In the genomic region with DNA sequence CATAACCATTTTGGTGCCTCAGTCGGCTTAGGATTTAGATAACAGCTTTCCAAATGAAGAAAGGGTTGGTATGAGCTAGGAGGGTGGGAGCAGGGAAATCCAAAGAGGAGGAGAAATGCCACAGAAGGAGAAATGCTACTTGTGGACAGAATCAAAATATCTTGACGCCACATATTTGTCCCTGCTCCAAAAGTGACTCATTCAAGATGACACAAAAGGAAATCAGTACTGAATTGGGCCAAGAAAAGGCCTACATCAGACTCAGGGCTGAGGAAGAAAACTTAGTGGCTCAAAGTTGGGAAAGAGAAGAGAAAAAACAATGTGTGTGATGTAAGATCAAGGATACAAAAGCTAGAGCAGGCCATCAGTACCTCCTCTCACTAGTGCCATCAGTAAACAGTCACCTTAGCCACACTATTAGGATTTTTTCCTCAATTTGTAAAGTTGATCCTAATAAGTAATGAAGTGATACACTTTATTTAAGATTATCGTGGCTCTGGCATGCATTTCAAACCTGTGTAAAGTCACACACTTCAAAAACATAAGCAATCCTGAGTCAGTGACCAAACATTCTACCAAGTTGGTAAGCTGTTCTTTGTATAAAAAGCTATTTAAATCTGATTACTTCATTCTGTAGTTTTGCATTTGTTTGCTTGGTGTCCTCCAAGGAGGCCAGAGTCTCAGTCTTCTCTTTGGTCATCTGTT, we compare ENCODE assay signal across 2 cellular contexts.
TF ChIP-seq lines count a peak whose summit lies in the region.

No MANE protein-coding gene starts in this region.

TF ChIP-seq in liver, 16 proteins besides CTCF, POLR2A, EP300 and RAD21:
- TF ChIP-seq ATF3 (IDR thresholded peaks at IDR 0.05), result no peak
- no peak for TF ChIP-seq MAX (IDR thresholded peaks at IDR 0.05)
- TF ChIP-seq JUND (IDR thresholded peaks at IDR 0.05), result peak; percentile 58 to 74
- no peak for TF ChIP-seq NR2F2 (IDR thresholded peaks at IDR 0.05)
- TF ChIP-seq YY1 (IDR thresholded peaks at IDR 0.05), result no peak

TF ChIP-seq in HepG2, 621 proteins besides CTCF, POLR2A, EP300 and RAD21:
- TF ChIP-seq ZNF788 (CRISPR knock-in tag; IDR thresholded peaks at IDR 0.05; ENCODE audit: borderline replicate concordance), result no peak
- no peak for TF ChIP-seq ZSCAN30 (CRISPR knock-in tag; IDR thresholded peaks at IDR 0.05)
- no peak for TF ChIP-seq ZFP36L1 (CRISPR knock-in tag; IDR thresholded peaks at IDR 0.05)
- no peak for TF ChIP-seq ZIK1 (CRISPR knock-in tag; IDR thresholded peaks at IDR 0.05; ENCODE audit: borderline replicate concordance, low read depth)
- TF ChIP-seq DMAP1 (CRISPR knock-in tag; IDR thresholded peaks at IDR 0.05), result no peak
- no peak for TF ChIP-seq KDM3A (CRISPR knock-in tag; IDR thresholded peaks at IDR 0.05; ENCODE audit: low read depth)
- TF ChIP-seq FOXM1 (CRISPR knock-in tag; IDR thresholded peaks at IDR 0.05), result no peak
- TF ChIP-seq THAP7 (CRISPR knock-in tag; IDR thresholded peaks at IDR 0.05), result no peak
- no peak for TF ChIP-seq ZMYM4 (CRISPR knock-in tag; IDR thresholded peaks at IDR 0.05)
- no peak for TF ChIP-seq NAIF1 (CRISPR knock-in tag; IDR thresholded peaks at IDR 0.05; ENCODE audit: borderline replicate concordance)
- TF ChIP-seq RFXAP (CRISPR knock-in tag; IDR thresholded peaks at IDR 0.05; ENCODE audit: borderline replicate concordance), result no peak
- no peak for TF ChIP-seq MNT (IDR thresholded peaks at IDR 0.05)
- TF ChIP-seq RBM22 (optimal IDR thresholded peaks at IDR 0.05; ENCODE audit: low read length), result no peak
- no peak for TF ChIP-seq CREB1 (IDR thresholded peaks at IDR 0.05)
- TF ChIP-seq CREB1 (CRISPR knock-in tag; IDR thresholded peaks at IDR 0.05), result no peak
- no peak for TF ChIP-seq ZNF101 (CRISPR knock-in tag; IDR thresholded peaks at IDR 0.05; ENCODE audit: borderline replicate concordance, low read depth)
- TF ChIP-seq MLLT10 (CRISPR knock-in tag; IDR thresholded peaks at IDR 0.05), result no peak
- no peak for TF ChIP-seq ZNF770 (CRISPR knock-in tag; IDR thresholded peaks at IDR 0.05)
- TF ChIP-seq, protein P1, sequence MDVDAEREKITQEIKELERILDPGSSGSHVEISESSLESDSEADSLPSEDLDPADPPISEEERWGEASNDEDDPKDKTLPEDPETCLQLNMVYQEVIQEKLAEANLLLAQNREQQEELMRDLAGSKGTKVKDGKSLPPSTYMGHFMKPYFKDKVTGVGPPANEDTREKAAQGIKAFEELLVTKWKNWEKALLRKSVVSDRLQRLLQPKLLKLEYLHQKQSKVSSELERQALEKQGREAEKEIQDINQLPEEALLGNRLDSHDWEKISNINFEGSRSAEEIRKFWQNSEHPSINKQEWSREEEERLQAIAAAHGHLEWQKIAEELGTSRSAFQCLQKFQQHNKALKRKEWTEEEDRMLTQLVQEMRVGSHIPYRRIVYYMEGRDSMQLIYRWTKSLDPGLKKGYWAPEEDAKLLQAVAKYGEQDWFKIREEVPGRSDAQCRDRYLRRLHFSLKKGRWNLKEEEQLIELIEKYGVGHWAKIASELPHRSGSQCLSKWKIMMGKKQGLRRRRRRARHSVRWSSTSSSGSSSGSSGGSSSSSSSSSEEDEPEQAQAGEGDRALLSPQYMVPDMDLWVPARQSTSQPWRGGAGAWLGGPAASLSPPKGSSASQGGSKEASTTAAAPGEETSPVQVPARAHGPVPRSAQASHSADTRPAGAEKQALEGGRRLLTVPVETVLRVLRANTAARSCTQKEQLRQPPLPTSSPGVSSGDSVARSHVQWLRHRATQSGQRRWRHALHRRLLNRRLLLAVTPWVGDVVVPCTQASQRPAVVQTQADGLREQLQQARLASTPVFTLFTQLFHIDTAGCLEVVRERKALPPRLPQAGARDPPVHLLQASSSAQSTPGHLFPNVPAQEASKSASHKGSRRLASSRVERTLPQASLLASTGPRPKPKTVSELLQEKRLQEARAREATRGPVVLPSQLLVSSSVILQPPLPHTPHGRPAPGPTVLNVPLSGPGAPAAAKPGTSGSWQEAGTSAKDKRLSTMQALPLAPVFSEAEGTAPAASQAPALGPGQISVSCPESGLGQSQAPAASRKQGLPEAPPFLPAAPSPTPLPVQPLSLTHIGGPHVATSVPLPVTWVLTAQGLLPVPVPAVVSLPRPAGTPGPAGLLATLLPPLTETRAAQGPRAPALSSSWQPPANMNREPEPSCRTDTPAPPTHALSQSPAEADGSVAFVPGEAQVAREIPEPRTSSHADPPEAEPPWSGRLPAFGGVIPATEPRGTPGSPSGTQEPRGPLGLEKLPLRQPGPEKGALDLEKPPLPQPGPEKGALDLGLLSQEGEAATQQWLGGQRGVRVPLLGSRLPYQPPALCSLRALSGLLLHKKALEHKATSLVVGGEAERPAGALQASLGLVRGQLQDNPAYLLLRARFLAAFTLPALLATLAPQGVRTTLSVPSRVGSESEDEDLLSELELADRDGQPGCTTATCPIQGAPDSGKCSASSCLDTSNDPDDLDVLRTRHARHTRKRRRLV (CRISPR knock-in tag; IDR thresholded peaks at IDR 0.05), result no peak
- TF ChIP-seq CC2D1A (CRISPR knock-in tag; IDR thresholded peaks at IDR 0.05), result no peak
- TF ChIP-seq, protein P2, sequence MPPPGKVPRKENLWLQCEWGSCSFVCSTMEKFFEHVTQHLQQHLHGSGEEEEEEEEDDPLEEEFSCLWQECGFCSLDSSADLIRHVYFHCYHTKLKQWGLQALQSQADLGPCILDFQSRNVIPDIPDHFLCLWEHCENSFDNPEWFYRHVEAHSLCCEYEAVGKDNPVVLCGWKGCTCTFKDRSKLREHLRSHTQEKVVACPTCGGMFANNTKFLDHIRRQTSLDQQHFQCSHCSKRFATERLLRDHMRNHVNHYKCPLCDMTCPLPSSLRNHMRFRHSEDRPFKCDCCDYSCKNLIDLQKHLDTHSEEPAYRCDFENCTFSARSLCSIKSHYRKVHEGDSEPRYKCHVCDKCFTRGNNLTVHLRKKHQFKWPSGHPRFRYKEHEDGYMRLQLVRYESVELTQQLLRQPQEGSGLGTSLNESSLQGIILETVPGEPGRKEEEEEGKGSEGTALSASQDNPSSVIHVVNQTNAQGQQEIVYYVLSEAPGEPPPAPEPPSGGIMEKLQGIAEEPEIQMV (CRISPR knock-in tag; IDR thresholded peaks at IDR 0.05; ENCODE audit: low read depth), result no peak
